ENCODE assay signal across 8 cellular contexts in the genomic region with DNA sequence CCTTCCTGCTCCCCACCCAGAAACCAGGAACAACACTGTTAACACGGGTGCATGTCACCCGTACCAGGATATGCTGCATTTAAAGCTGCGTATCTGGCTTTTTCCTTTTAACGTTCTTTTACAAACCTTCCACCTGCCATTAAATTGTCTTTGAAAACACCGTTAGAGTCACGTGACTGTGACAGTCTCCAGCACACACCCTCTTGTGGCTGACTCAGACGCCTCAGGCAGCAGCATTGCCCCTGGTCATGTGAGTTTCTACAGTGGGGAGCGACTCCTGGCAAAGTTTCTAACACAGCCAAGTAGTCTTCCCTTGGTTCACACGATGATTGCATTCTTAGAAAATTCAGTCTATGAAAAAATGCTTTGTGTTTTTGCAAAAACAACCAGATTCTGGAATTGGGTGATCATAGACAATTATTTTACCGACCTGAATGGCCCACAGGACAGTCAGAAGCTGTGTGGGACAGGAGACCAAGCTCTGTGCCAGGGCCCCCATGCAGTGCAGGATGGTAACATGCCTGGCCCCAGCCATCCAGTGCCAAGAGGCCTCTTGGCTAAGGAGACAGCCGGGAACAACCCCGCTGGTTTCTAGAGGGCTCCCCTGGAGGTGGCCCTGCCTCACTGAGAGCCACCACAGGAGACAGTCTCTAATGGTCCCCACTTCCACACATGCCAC.
DNase-seq lines count a peak whose midpoint lies in the region; ATAC-seq lines count a peak whose summit lies in the region.

No MANE protein-coding gene starts in this region.

- no peak for ATAC-seq in HG02840 (IDR thresholded peaks at IDR 0.05; ENCODE audit: low FRiP score, unreplicated experiment)
- no peak for ATAC-seq in GM21360 (IDR thresholded peaks at IDR 0.05; ENCODE audit: unreplicated experiment)

- in situ Hi-C loops in ACHN (cut with HindIII; ENCODE audit: low pct_ligation_motif_present, low pct_unique_long_range_greater_than_20kb, low sequenced_read_pairs), result no loop called here

- peak; percentile 81 for DNase-seq in ACHN
- DNase-seq in ELF-1 (ENCODE audit: low read depth, low spot score), result peak; percentile 68
- peak; percentile 7 for DNase-seq in NCI-H1436 treated with DMSO at 0.1 percent for 48 hours (lab: John Stamatoyannopoulos, UW)
- peak; percentile 22 for DNase-seq in activated T-cell treated with anti-CD3 and anti-CD28 coated beads, Interleukin-2, amount 50 U/mL, for 1 hour
- DNase-seq in germinal center (ENCODE audit: low spot score), result peak; percentile 76
- peak; percentile 15 for DNase-seq in stimulated activated CD4-positive, alpha-beta T cell treated with anti-CD3 and anti-CD28 coated beads, Interleukin-12 subunit alpha, Interleukin-12 subunit beta, amount 100 ng/mL, for 4 hours

Comparison
In these comparisons a context has a peak if more than half of its experiments do, and no peak if none do; other contexts are left out.
1. DNase-seq: peak in every context shown above with its lines; median percentile 81 in ACHN; 76 in germinal center; 68 in ELF-1; 22 in activated T-cell treated with anti-CD3 and anti-CD28 coated beads, Interleukin-2, amount 50 U/mL, for 1 hour; 15 in stimulated activated CD4-positive, alpha-beta T cell treated with anti-CD3 and anti-CD28 coated beads, Interleukin-12 subunit alpha, Interleukin-12 subunit beta, amount 100 ng/mL, for 4 hours; 7 in NCI-H1436 treated with DMSO at 0.1 percent for 48 hours.